8 cellular contexts compared by ENCODE assay signal in genomic region chr14:21024668-21025373, GRCh38. TPM values are rescaled to one million over a fixed set of nuclear protein-coding genes. Genes with fewer than 3 reads are reported as not detected.
DNase-seq lines count a peak whose midpoint lies in the region; ATAC-seq, FAIRE-seq and TF ChIP-seq lines count a peak whose summit lies in the region.

Gene NDRG2 (minus strand): TSS chr14:21025061. CDS start chr14:21023315, 1,746 bp downstream.

- no peaks in the 10 kb centered on the region for H3K36me3 ChIP-seq in CD4-positive, alpha-beta memory T cell (ENCODE audit: insufficient read depth, low read length)
- H3K36me3 ChIP-seq in hepatocyte (replicated peaks; ENCODE audit: insufficient read depth, low read depth) (no peaks in the 10 kb centered on the region), urinary bladder (ENCODE audit: insufficient read depth) (peaks cover 2% of the 10 kb centered on the region)

- peaks cover 0 to 2% (median 0%) of the 10 kb centered on the region in 8 donors for H3K9me3 Mint-ChIP-seq in CD4-positive, alpha-beta memory T cell

- H2AFZ ChIP-seq in hepatocyte: peak within 1 kb of the TSS; percentile 58

- peaks cover 14% of the 10 kb centered on the region for H3K79me2 ChIP-seq in hepatocyte

- CTCF ChIA-PET in CD4-positive, alpha-beta memory T cell (lab: Charles Lee; ENCODE audit: partially characterized antibody): interaction anchor here (0.5 to 2.6 kb wide), 4 partner anchors 10 to 361 kb away, joined by 3 to 34 read pairs (median 4); no protein-coding TSS in a partner anchor

- peaks cover 20% of the 10 kb centered on the region for H3K4me1 ChIP-seq in CD4-positive, alpha-beta memory T cell (ENCODE audit: insufficient read depth, low read length)
- H3K4me1 ChIP-seq in hepatocyte (ENCODE audit: insufficient read depth): peaks cover 16% of the 10 kb centered on the region
- no peaks in the 10 kb centered on the region for H3K4me1 ChIP-seq in urinary bladder (ENCODE audit: insufficient read depth)

- intact Hi-C loops in CD4-positive, alpha-beta memory T cell (cut with micrococcal nuclease): loop anchor here (2.0 kb wide), 1 partner anchor 68 kb away; no protein-coding TSS in a partner anchor

- peak within 1 kb of the TSS; percentile 51 for H3K27ac ChIP-seq in CD4-positive, alpha-beta memory T cell (ENCODE audit: low read depth, low read length)
- peak within 1 kb of the TSS; percentile 99 for H3K27ac ChIP-seq in angular gyrus (ENCODE audit: low read depth, low read length)
- peak within 1 kb of the TSS; percentile 82 for H3K27ac ChIP-seq in hepatocyte
- peak within 1 kb of the TSS; percentile 95 for H3K27ac ChIP-seq in urinary bladder (ENCODE audit: low read depth)

- peak within 1 kb of the TSS; percentile 77 to 93 (median 92) for H3K27ac Mint-ChIP-seq in CD4-positive, alpha-beta memory T cell
- peak within 1 kb of the TSS; percentile 74 for H3K27ac Mint-ChIP-seq in T-helper 17 cell

- peak within 1 kb of the TSS; percentile 83 to 95 (median 91) for H3K4me3 Mint-ChIP-seq in CD4-positive, alpha-beta memory T cell
- H3K4me3 Mint-ChIP-seq in T-helper 17 cell: peak within 1 kb of the TSS; percentile 95

- DNase-seq in CD4-positive, alpha-beta memory T cell: peak; percentile 71 to 79 (median 72)
- DNase-seq in HTR-8/SVneo (ENCODE audit: insufficient read length, low spot score) (peak; percentile 63), T-helper 17 cell (peak; percentile 58 to 82 (median 78)), hepatocyte (ENCODE audit: low spot score) (peak; percentile 92), retinal pigment epithelial cell (ENCODE audit: low read depth) (no peak)

- H3K36me3 Mint-ChIP-seq in CD4-positive, alpha-beta memory T cell: peaks cover 16 to 18% of the 10 kb centered on the region in 2 donors
- H3K36me3 Mint-ChIP-seq in T-helper 17 cell (ENCODE audit: low read depth): peaks cover 2% of the 10 kb centered on the region

- peak within 1 kb of the TSS; percentile 94 for H3K4me2 ChIP-seq in hepatocyte

- H3K4me1 Mint-ChIP-seq in CD4-positive, alpha-beta memory T cell: peaks cover 12 to 33% (median 22%) of the 10 kb centered on the region in 4 donors
- peaks cover 21% of the 10 kb centered on the region for H3K4me1 Mint-ChIP-seq in T-helper 17 cell

- H4K20me1 ChIP-seq in hepatocyte (ENCODE audit: insufficient read depth, poor library complexity, severe bottlenecking): no peaks in the 10 kb centered on the region

- no peaks in the 10 kb centered on the region for H3K9me2 ChIP-seq in hepatocyte (replicated peaks; ENCODE audit: insufficient read depth)

- H3K27me3 Mint-ChIP-seq in CD4-positive, alpha-beta memory T cell: no peaks in the 10 kb centered on the region
- no peaks in the 10 kb centered on the region for H3K27me3 Mint-ChIP-seq in T-helper 17 cell

- FAIRE-seq in HTR-8/SVneo (lab: Jason Lieb, UNC): no peak

- peak; percentile 93 for ATAC-seq in T-helper 17 cell
- no peak for ATAC-seq in GM21526 (IDR thresholded peaks at IDR 0.05; ENCODE audit: low FRiP score, unreplicated experiment)

- H3K4me3 ChIP-seq in CD4-positive, alpha-beta memory T cell (ENCODE audit: low read length in 2 of 2): peak within 1 kb of the TSS; percentile 69 to 77
- H3K4me3 ChIP-seq in hepatocyte (peak within 1 kb of the TSS; percentile 76), retinal pigment epithelial cell (ENCODE audit: low read length) (peak within 1 kb of the TSS; percentile 49), urinary bladder (ENCODE audit: low read depth, low read length) (peak within 1 kb of the TSS; percentile 87)

- no peak for TF ChIP-seq CTCF in hepatocyte (IDR thresholded peaks at IDR 0.05; ENCODE audit: poor library complexity)
- no peak for TF ChIP-seq CTCF in retinal pigment epithelial cell (conservative IDR thresholded peaks at IDR 0.05; ENCODE audit: low read depth, low read length)

- no peaks in the 10 kb centered on the region for H3K9me3 ChIP-seq in CD4-positive, alpha-beta memory T cell (ENCODE audit: control insufficient read depth in 1 of 2, low read length in 2 of 2)
- no peaks in the 10 kb centered on the region for H3K9me3 ChIP-seq in T-helper 17 cell (ENCODE audit: control insufficient read depth, low read length, poor library complexity, severe bottlenecking)
- no peaks in the 10 kb centered on the region for H3K9me3 ChIP-seq in hepatocyte (ENCODE audit: low read depth)

- H3K27me3 ChIP-seq in CD4-positive, alpha-beta memory T cell (ENCODE audit: insufficient read depth, low read length): no peaks in the 10 kb centered on the region
- no peaks in the 10 kb centered on the region for H3K27me3 ChIP-seq in hepatocyte

- under 1% methylated on average over 41 of the region's 68 CpGs for WGBS in hepatocyte (ENCODE audit: low lambda C conversion rate, missing lambda C conversion rate)
- WGBS in urinary bladder: under 1% methylated on average over 68 of the region's 68 CpGs

- POLR2A ChIA-PET in CD4-positive, alpha-beta memory T cell (lab: Charles Lee; ENCODE audit: partially characterized antibody): interaction anchor here (0.7 to 2.5 kb wide), 6 partner anchors 10 to 79 kb away, joined by 3 to 18 read pairs (median 5); no protein-coding TSS in a partner anchor

RNA-seq across cellular contexts. Expression of gene NDRG2, which starts in this region (rescaled TPM):
- total RNA-seq in CD4-positive, alpha-beta memory T cell: 10 to 100 TPM; 31.9 to 32.4 TPM
- 10 to 100 TPM; 26.9 to 34.5 TPM for polyA plus RNA-seq in CD4-positive, alpha-beta memory T cell
- 10 to 100 TPM; 29.8 to 38.2 TPM for total RNA-seq in T-helper 17 cell
- 92.0 and 114 TPM in 2 replicates for total RNA-seq in hepatocyte
- 108 and 112 TPM in 2 replicates for polyA plus RNA-seq in hepatocyte
- 84.5 TPM for total RNA-seq in urinary bladder
- polyA plus RNA-seq in urinary bladder: 272 TPM
